32 cellular contexts compared by ENCODE assay signal in genomic region chr4:86771141-86771540, GRCh38.
"Had no signal": no experiment of that assay in that cellular context is flagged by ENCODE, and none has a peak within 500 bp of the region (broad histone marks: within the 10 kb centered on the region; RNA-seq: fewer than 3 reads in every experiment).

No MANE protein-coding gene starts in this region.

- H3K4me1 ChIP-seq: adrenal gland, body of pancreas had no signal

- H3K9me3 Mint-ChIP-seq: activated B cell treated with CpG ODN at 0.5 μM for 24 hours; activated CD8-positive, alpha-beta T cell treated with anti-CD3 and anti-CD28 coated beads for 36 hours; activated naive CD4-positive, alpha-beta T cell treated with anti-CD3 and anti-CD28 coated beads for 36 hours; activated naive CD4-positive, alpha-beta T cell treated with anti-CD3 and anti-CD28 coated beads, Interleukin-2, amount 50 U/mL, for 24 hours; activated naive CD8-positive, alpha-beta T cell treated with anti-CD3 and anti-CD28 coated beads for 36 hours; activated naive CD8-positive, alpha-beta T cell treated with anti-CD3 and anti-CD28 coated beads, Interleukin-2, amount 50 U/mL, for 24 hours; activated T-cell treated with anti-CD3 and anti-CD28 coated beads, Interleukin-2, amount 50 U/mL, for 4 hours; activated T-helper 17 cell treated with anti-CD3 and anti-CD28 coated beads, Interleukin-2, amount 50 U/mL, for 72 hours; dendritic cell treated with granulocyte-macrophage colony-stimulating factor and Interleukin-4, amounts not matched to agents 40 ng/mL and 50 ng/mL, for 4 days; endodermal cell; T-cell; T-helper 1 cell treated with Interleukin-12 subunit alpha and Interleukin-12 subunit beta and Interleukin-4 antibody, amounts not matched to agents 30 μg/mL and 1 μg/mL, for 36 hours; T-helper 2 cell treated with Interferon-gamma antibody and Interleukin-4, amounts not matched to agents 5 μg/mL and 100 μg/mL, for 36 hours had no signal

- H3K4me3 Mint-ChIP-seq: activated B cell treated with CpG ODN at 0.5 μM for 24 hours; activated CD8-positive, alpha-beta T cell treated with anti-CD3 and anti-CD28 coated beads for 36 hours; activated naive CD4-positive, alpha-beta T cell treated with anti-CD3 and anti-CD28 coated beads for 36 hours; activated naive CD4-positive, alpha-beta T cell treated with anti-CD3 and anti-CD28 coated beads, Interleukin-2, amount 50 U/mL, for 24 hours; activated naive CD8-positive, alpha-beta T cell treated with anti-CD3 and anti-CD28 coated beads for 36 hours; activated naive CD8-positive, alpha-beta T cell treated with anti-CD3 and anti-CD28 coated beads, Interleukin-2, amount 50 U/mL, for 24 hours; activated T-cell treated with anti-CD3 and anti-CD28 coated beads, Interleukin-2, amount 50 U/mL, for 4 hours; activated T-helper 17 cell treated with anti-CD3 and anti-CD28 coated beads, Interleukin-2, amount 50 U/mL, for 72 hours; dendritic cell treated with granulocyte-macrophage colony-stimulating factor and Interleukin-4, amounts not matched to agents 40 ng/mL and 50 ng/mL, for 4 days; endodermal cell; T-cell; T-helper 1 cell treated with Interleukin-12 subunit alpha and Interleukin-12 subunit beta and Interleukin-4 antibody, amounts not matched to agents 30 μg/mL and 1 μg/mL, for 36 hours; T-helper 2 cell treated with Interferon-gamma antibody and Interleukin-4, amounts not matched to agents 5 μg/mL and 100 μg/mL, for 36 hours had no signal

- DNase-seq: activated B cell treated with CpG ODN at 0.5 μM for 24 hours; activated CD4-positive, alpha-beta T cell treated with anti-CD3 and anti-CD28 coated beads for 48 hours; activated CD4-positive, alpha-beta T cell treated with anti-CD3 and anti-CD28 coated beads, Interleukin-2, amount 50 U/mL, for 1 hour; activated CD4-positive, alpha-beta T cell treated with anti-CD3 and anti-CD28 coated beads, Interleukin-2, amount 50 U/mL, for 48 hours; activated CD8-positive, alpha-beta memory T cell treated with anti-CD3 and anti-CD28 coated beads for 24 hours; activated CD8-positive, alpha-beta T cell treated with anti-CD3 and anti-CD28 coated beads for 36 hours; activated effector memory CD4-positive, alpha-beta T cell treated with anti-CD3 and anti-CD28 coated beads, Interleukin-2, amount 50 U/mL, for 16 hours; activated naive CD4-positive, alpha-beta T cell treated with anti-CD3 and anti-CD28 coated beads for 36 hours; activated naive CD8-positive, alpha-beta T cell treated with anti-CD3 and anti-CD28 coated beads for 36 hours; activated naive CD8-positive, alpha-beta T cell treated with anti-CD3 and anti-CD28 coated beads, Interleukin-2, amount 50 U/mL, for 24 hours; activated T-cell treated with anti-CD3 and anti-CD28 coated beads, Interleukin-2, amount 50 U/mL, for 4 hours; adrenal gland; amygdala; aorta; body of pancreas; central memory CD4-positive, alpha-beta T cell; cerebellar nuclear complex; dorsolateral prefrontal cortex; effector memory CD4-positive, alpha-beta T cell; endodermal cell; foreskin fibroblast; T-cell; T1000; WERI-Rb-1 had no signal

- H3K27ac Mint-ChIP-seq: activated B cell treated with CpG ODN at 0.5 μM for 24 hours; activated CD8-positive, alpha-beta T cell treated with anti-CD3 and anti-CD28 coated beads for 36 hours; activated naive CD4-positive, alpha-beta T cell treated with anti-CD3 and anti-CD28 coated beads for 36 hours; activated naive CD4-positive, alpha-beta T cell treated with anti-CD3 and anti-CD28 coated beads, Interleukin-2, amount 50 U/mL, for 24 hours; activated naive CD8-positive, alpha-beta T cell treated with anti-CD3 and anti-CD28 coated beads for 36 hours; activated naive CD8-positive, alpha-beta T cell treated with anti-CD3 and anti-CD28 coated beads, Interleukin-2, amount 50 U/mL, for 24 hours; dendritic cell treated with granulocyte-macrophage colony-stimulating factor and Interleukin-4, amounts not matched to agents 40 ng/mL and 50 ng/mL, for 4 days; endodermal cell; T-cell; T-helper 1 cell treated with Interleukin-12 subunit alpha and Interleukin-12 subunit beta and Interleukin-4 antibody, amounts not matched to agents 30 μg/mL and 1 μg/mL, for 36 hours; T-helper 2 cell treated with Interferon-gamma antibody and Interleukin-4, amounts not matched to agents 5 μg/mL and 100 μg/mL, for 36 hours had no signal

- ATAC-seq: activated CD8-positive, alpha-beta T cell treated with anti-CD3 and anti-CD28 coated beads for 36 hours; activated naive CD8-positive, alpha-beta T cell treated with anti-CD3 and anti-CD28 coated beads, Interleukin-2, amount 50 U/mL, for 24 hours; activated T-cell treated with anti-CD3 and anti-CD28 coated beads, Interleukin-2, amount 50 U/mL, for 4 hours; activated T-helper 17 cell treated with anti-CD3 and anti-CD28 coated beads, Interleukin-2, amount 50 U/mL, for 72 hours; body of pancreas; esophagus mucosa; T-cell had no signal

- H3K36me3 ChIP-seq: adrenal gland had no signal

- H3K4me1 Mint-ChIP-seq: activated B cell treated with CpG ODN at 0.5 μM for 24 hours; activated naive CD4-positive, alpha-beta T cell treated with anti-CD3 and anti-CD28 coated beads, Interleukin-2, amount 50 U/mL, for 24 hours; activated naive CD8-positive, alpha-beta T cell treated with anti-CD3 and anti-CD28 coated beads for 36 hours; activated naive CD8-positive, alpha-beta T cell treated with anti-CD3 and anti-CD28 coated beads, Interleukin-2, amount 50 U/mL, for 24 hours; activated T-helper 17 cell treated with anti-CD3 and anti-CD28 coated beads, Interleukin-2, amount 50 U/mL, for 72 hours; endodermal cell; T-cell had no signal

- H3K27me3 Mint-ChIP-seq: activated CD8-positive, alpha-beta T cell treated with anti-CD3 and anti-CD28 coated beads for 36 hours; activated T-helper 17 cell treated with anti-CD3 and anti-CD28 coated beads, Interleukin-2, amount 50 U/mL, for 72 hours; dendritic cell treated with granulocyte-macrophage colony-stimulating factor and Interleukin-4, amounts not matched to agents 40 ng/mL and 50 ng/mL, for 4 days had no signal

- H3K36me3 Mint-ChIP-seq: activated naive CD4-positive, alpha-beta T cell treated with anti-CD3 and anti-CD28 coated beads, Interleukin-2, amount 50 U/mL, for 24 hours; activated naive CD8-positive, alpha-beta T cell treated with anti-CD3 and anti-CD28 coated beads for 36 hours; T-cell had no signal

- H3K27me3 ChIP-seq: adrenal gland, body of pancreas, cardiac muscle cell, dorsolateral prefrontal cortex had no signal

- H3K27ac ChIP-seq: adrenal gland, body of pancreas, cardiac muscle cell, coronary artery, WERI-Rb-1 had no signal

- H3K4me3 ChIP-seq: adrenal gland, body of pancreas, cardiac muscle cell, coronary artery, dorsolateral prefrontal cortex had no signal

- H3K9me3 ChIP-seq: adrenal gland, body of pancreas had no signal
